ENCODE assay signal across 36 cellular contexts in the genomic region with DNA sequence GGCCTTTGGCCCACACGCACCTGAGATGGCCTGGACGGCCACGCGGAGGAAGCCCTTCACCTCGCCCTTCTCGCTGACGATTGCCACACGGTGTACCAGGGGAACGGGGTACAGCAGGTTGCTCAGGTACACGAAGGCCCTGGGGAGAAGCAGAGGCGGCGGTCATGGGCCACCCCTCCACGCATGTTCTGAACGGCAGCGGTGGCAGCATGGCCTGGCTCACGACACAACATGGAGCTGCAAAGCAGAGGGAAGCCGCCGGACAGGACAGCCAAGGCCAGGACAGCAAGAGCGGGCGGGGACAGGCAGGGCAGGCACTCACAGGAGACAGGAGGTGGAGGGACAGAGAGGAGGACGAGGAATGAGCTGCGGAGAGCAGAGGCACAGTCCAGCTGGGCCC. TPM values are rescaled to one million over a fixed set of nuclear protein-coding genes. Genes with fewer than 3 reads are reported as not detected.
"Had no signal": no experiment of that assay in that cellular context is flagged by ENCODE, and none has a peak within 500 bp of the region (broad histone marks: within the 10 kb centered on the region; RNA-seq: fewer than 3 reads in every experiment).

No MANE protein-coding gene starts in this region.

- H3K9me3 Mint-ChIP-seq: activated B cell treated with CpG ODN at 0.5 μM for 24 hours; activated CD8-positive, alpha-beta T cell treated with anti-CD3 and anti-CD28 coated beads for 36 hours; activated T-cell treated with anti-CD3 and anti-CD28 coated beads, Interleukin-2, amount 50 U/mL, for 4 hours; activated T-helper 17 cell treated with anti-CD3 and anti-CD28 coated beads, Interleukin-2, amount 50 U/mL, for 72 hours; effector memory CD8-positive, alpha-beta T cell; T-helper 2 cell treated with Interferon-gamma antibody and Interleukin-4, amounts not matched to agents 5 μg/mL and 100 μg/mL, for 36 hours had no signal

- FAIRE-seq: astrocyte, bronchial epithelial cell, colon had no signal

- H3K4me1 Mint-ChIP-seq: activated B cell treated with CpG ODN at 0.5 μM for 24 hours; activated T-helper 17 cell treated with anti-CD3 and anti-CD28 coated beads, Interleukin-2, amount 50 U/mL, for 72 hours; T-helper 17 cell had no signal

- H3K4me3 Mint-ChIP-seq: activated B cell treated with CpG ODN at 0.5 μM for 24 hours; activated CD8-positive, alpha-beta T cell treated with anti-CD3 and anti-CD28 coated beads for 36 hours; activated naive CD8-positive, alpha-beta T cell; activated T-cell treated with anti-CD3 and anti-CD28 coated beads, Interleukin-2, amount 50 U/mL, for 4 hours; activated T-helper 17 cell treated with anti-CD3 and anti-CD28 coated beads, Interleukin-2, amount 50 U/mL, for 72 hours; effector memory CD8-positive, alpha-beta T cell; T-helper 17 cell; T-helper 2 cell treated with Interferon-gamma antibody and Interleukin-4, amounts not matched to agents 5 μg/mL and 100 μg/mL, for 36 hours had no signal

- DNase-seq: activated B cell treated with CpG ODN at 0.5 μM for 24 hours; activated CD4-positive, alpha-beta T cell treated with anti-CD3 and anti-CD28 coated beads for 48 hours; activated CD4-positive, alpha-beta T cell treated with anti-CD3 and anti-CD28 coated beads, Interleukin-2, amount 50 U/mL, for 1 hour; activated CD4-positive, alpha-beta T cell treated with anti-CD3 and anti-CD28 coated beads, Interleukin-2, amount 50 U/mL, for 48 hours; activated CD8-positive, alpha-beta memory T cell treated with anti-CD3 and anti-CD28 coated beads for 24 hours; activated CD8-positive, alpha-beta T cell treated with anti-CD3 and anti-CD28 coated beads for 36 hours; activated effector memory CD4-positive, alpha-beta T cell treated with Interleukin-2 at 50 U/mL for 16 hours; activated gamma-delta T cell treated with Interleukin-2 at 50 U/mL for 16 hours; activated naive CD4-positive, alpha-beta T cell treated with anti-CD3 and anti-CD28 coated beads, Interleukin-2, amount 50 U/mL, for 16 hours; activated naive CD4-positive, alpha-beta T cell treated with Interleukin-2 at 50 U/mL for 16 hours; activated T-cell treated with anti-CD3 and anti-CD28 coated beads, Interleukin-2, amount 50 U/mL, for 4 hours; amniotic stem cell; anterior cingulate cortex; brain microvascular endothelial cell; caudate nucleus; cortex of kidney; dermis blood vessel endothelial cell; effector CD4-positive, alpha-beta T cell; effector memory CD8-positive, alpha-beta T cell; erythroblast; foreskin keratinocyte; gastrocnemius medialis; glutamatergic neuron; T-helper 1 cell; T-helper 17 cell; T1000; WERI-Rb-1 had no signal

- H3K27ac ChIP-seq: brain microvascular endothelial cell, esophagus muscularis mucosa, foreskin keratinocyte, gastrocnemius medialis, WERI-Rb-1 had no signal

- H3K9me3 ChIP-seq: esophagus muscularis mucosa, gastrocnemius medialis had no signal

- ATAC-seq: activated CD4-positive, CD25-positive, alpha-beta regulatory T cell treated with anti-CD3 and anti-CD28 coated beads, Interleukin-2, amount 50 U/mL, for 24 hours; activated CD8-positive, alpha-beta T cell treated with anti-CD3 and anti-CD28 coated beads for 36 hours; activated T-cell treated with anti-CD3 and anti-CD28 coated beads, Interleukin-2, amount 50 U/mL, for 4 hours; activated T-helper 17 cell treated with anti-CD3 and anti-CD28 coated beads, Interleukin-2, amount 50 U/mL, for 72 hours; effector memory CD8-positive, alpha-beta T cell; foreskin keratinocyte; gastrocnemius medialis; T-helper 17 cell had no signal

- H3K27me3 Mint-ChIP-seq: activated CD8-positive, alpha-beta T cell treated with anti-CD3 and anti-CD28 coated beads for 36 hours; activated naive CD8-positive, alpha-beta T cell; activated T-helper 17 cell treated with anti-CD3 and anti-CD28 coated beads, Interleukin-2, amount 50 U/mL, for 72 hours had no signal

- H3K27me3 ChIP-seq: brain microvascular endothelial cell, esophagus muscularis mucosa, foreskin keratinocyte, gastrocnemius medialis had no signal

- H3K4me1 ChIP-seq: esophagus muscularis mucosa, foreskin keratinocyte, gastrocnemius medialis had no signal

- H3K4me3 ChIP-seq: esophagus muscularis mucosa, gastrocnemius medialis had no signal

- H3K36me3 ChIP-seq: brain microvascular endothelial cell, esophagus muscularis mucosa, gastrocnemius medialis had no signal

- H3K36me3 Mint-ChIP-seq: activated naive CD8-positive, alpha-beta T cell had no signal

- H3K27ac Mint-ChIP-seq: activated B cell treated with CpG ODN at 0.5 μM for 24 hours; activated CD8-positive, alpha-beta T cell treated with anti-CD3 and anti-CD28 coated beads for 36 hours; activated naive CD8-positive, alpha-beta T cell; activated T-helper 17 cell treated with anti-CD3 and anti-CD28 coated beads, Interleukin-2, amount 50 U/mL, for 72 hours; effector memory CD8-positive, alpha-beta T cell; T-helper 17 cell; T-helper 2 cell treated with Interferon-gamma antibody and Interleukin-4, amounts not matched to agents 5 μg/mL and 100 μg/mL, for 36 hours had no signal

RNA-seq across cellular contexts. Expression of a gene that starts 58.7 kb away (rescaled TPM):
- total RNA-seq: activated B cell treated with CpG ODN at 0.5 μM for 24 hours; activated CD8-positive, alpha-beta T cell treated with anti-CD3 and anti-CD28 coated beads for 36 hours; activated T-cell treated with anti-CD3 and anti-CD28 coated beads, Interleukin-2, amount 50 U/mL, for 4 hours; activated T-helper 17 cell treated with anti-CD3 and anti-CD28 coated beads, Interleukin-2, amount 50 U/mL, for 72 hours; astrocyte; bronchial epithelial cell; chondrocyte; dermis blood vessel endothelial cell; esophagus muscularis mucosa; foreskin keratinocyte; gastrocnemius medialis; T-helper 17 cell had no signal
- polyA plus RNA-seq: foreskin keratinocyte had no signal
